ENCODE assay signal across 14 cellular contexts in the genomic region with DNA sequence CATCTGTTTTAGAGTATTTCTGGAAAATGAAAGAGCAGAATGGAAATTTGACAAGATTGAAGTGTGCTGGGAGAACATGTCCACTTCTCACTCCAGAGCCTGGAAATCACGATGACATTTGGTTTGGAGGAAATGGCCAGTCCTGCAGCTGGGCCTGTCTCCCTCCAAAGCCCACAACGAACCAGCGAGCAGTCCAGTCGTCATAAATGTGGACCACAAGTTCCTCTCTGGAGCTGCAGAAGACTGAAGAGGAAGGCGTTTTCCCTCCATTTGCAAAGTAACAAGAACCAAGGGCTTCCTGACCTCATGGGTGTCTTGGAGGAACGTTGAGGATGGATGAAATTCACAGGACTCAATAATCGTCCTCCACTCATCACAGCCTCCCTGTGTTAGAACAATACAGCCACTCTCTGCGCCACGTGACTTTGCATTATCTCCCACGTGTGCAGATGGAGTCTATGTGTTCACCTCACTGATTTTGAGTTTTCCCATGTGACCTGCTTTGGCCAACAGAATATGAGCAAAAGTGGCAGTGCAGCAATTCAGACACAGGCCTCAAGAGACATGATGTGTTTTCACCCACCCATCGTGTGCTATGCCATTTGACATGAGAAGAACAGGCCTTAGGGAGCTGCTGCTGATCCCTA. TPM values are rescaled to one million over a fixed set of nuclear protein-coding genes. Genes with fewer than 3 reads are reported as not detected.
"Had no signal": no experiment of that assay in that cellular context is flagged by ENCODE, and none has a peak within 500 bp of the region (broad histone marks: within the 10 kb centered on the region; RNA-seq: fewer than 3 reads in every experiment).

No MANE protein-coding gene starts in this region.

- H3K4me3 ChIP-seq: skin epidermis, uterus had no signal

- H3K27ac ChIP-seq: uterus had no signal

- H3K4me1 ChIP-seq: uterus had no signal

- H3K27me3 ChIP-seq: uterus had no signal

- H3K36me3 ChIP-seq: uterus had no signal

- DNase-seq: activated B cell treated with CpG ODN at 0.5 μM for 24 hours; activated CD4-positive, alpha-beta T cell treated with anti-CD3 and anti-CD28 coated beads, Interleukin-2, amount 50 U/mL, for 1 hour; activated effector memory CD4-positive, alpha-beta T cell treated with anti-CD3 and anti-CD28 coated beads, Interleukin-2, amount 50 U/mL, for 16 hours; activated T-cell treated with anti-CD3 and anti-CD28 coated beads, Interleukin-2, amount 50 U/mL, for 24 hours; cerebellar nuclear complex; hypothalamus; kidney glomerular epithelial cell; uterus had no signal

- H3K9me3 ChIP-seq: uterus had no signal

RNA-seq across cellular contexts. Expression of a gene that starts 9.1 kb away (rescaled TPM):
- total RNA-seq: activated B cell treated with CpG ODN at 0.5 μM for 24 hours, dermis blood vessel endothelial cell, epithelial cell of proximal tubule, glomerular endothelial cell, mesothelial cell of epicardium, myocyte had no signal
